In genomic region chr4:91426725-91427124, GRCh38 we compare ENCODE assay signal across 20 cellular contexts.
"Had no signal": no experiment of that assay in that cellular context is flagged by ENCODE, and none has a peak within 500 bp of the region (broad histone marks: within the 10 kb centered on the region; RNA-seq: fewer than 3 reads in every experiment).

No MANE protein-coding gene starts in this region.

- H3K27ac ChIP-seq: RWPE1, SJCRH30 had no signal

- DNase-seq: KBM-7, MV-4-11, NCI-H1048, NCI-H1105, NCI-H1417, NCI-H1436 treated with DMSO at 0.1 percent for 48 hours, NCI-H1694, NCI-H187 treated with DMSO at 0.1 percent for 48 hours, NCI-H2029 treated with DMSO at 0.1 percent for 48 hours, NCI-H2171 treated with DMSO at 0.1 percent for 48 hours, NCI-H345, NCI-H446 treated with DMSO at 0.1 percent for 48 hours, NCI-H510A treated with DMSO at 0.1 percent for 48 hours, NCI-H526, SHP77 treated with DMSO at 0.1 percent for 48 hours, SJCRH30 had no signal

- H3K27me3 ChIP-seq: SJCRH30 had no signal

- ATAC-seq: Panc1, Right ventricle myocardium inferior, SK-N-SH treated with all-trans-retinoic acid at 6 μM for 48 hours had no signal

- H3K4me3 ChIP-seq: SJCRH30 had no signal

- H3K9me3 ChIP-seq: SJCRH30 had no signal

- H3K36me3 ChIP-seq: SJCRH30 had no signal

- H3K4me1 ChIP-seq: SJCRH30 had no signal
